8 cellular contexts compared by ENCODE assay signal in genomic region chr1:245310605-245311531, GRCh38.
DNase-seq lines count a peak whose midpoint lies in the region; ATAC-seq and TF ChIP-seq lines count a peak whose summit lies in the region.

No MANE protein-coding gene starts in this region.

- H4K91ac ChIP-seq in H9 (ENCODE audit: insufficient read length, low read depth, low read length): no peak overlapping the region

- H4K5ac ChIP-seq in H9 (ENCODE audit: insufficient read length, low read depth, low read length): no peak overlapping the region

- H3K27ac ChIP-seq in H9 (ENCODE audit: insufficient read length, low read depth, low read length): no peak overlapping the region

- H3K79me2 ChIP-seq in H9 (ENCODE audit: insufficient read depth, low read length): no peaks in the 10 kb centered on the region

- no peaks in the 10 kb centered on the region for H3K27me3 ChIP-seq in H9 (ENCODE audit: insufficient read depth, low read length)

- no peak overlapping the region for H3T11ph ChIP-seq in H9 (ENCODE audit: low read length)

- TF ChIP-seq CTCF in GM13976 (IDR thresholded peaks at IDR 0.05; ENCODE audit: borderline replicate concordance, control extremely low read depth, extremely low read depth, insufficient read depth, missing control alignments) (no peak), H9 (conservative IDR thresholded peaks at IDR 0.05) (no peak)

- H2AFZ ChIP-seq in H9 (ENCODE audit: low read length): no peak overlapping the region

- no peak overlapping the region for H4K8ac ChIP-seq in H9 (replicated peaks; ENCODE audit: insufficient read length, low read depth, low read length)

- no peak overlapping the region for H3K23ac ChIP-seq in H9 (ENCODE audit: insufficient read length, low read depth, low read length)

- H3K9me3 Mint-ChIP-seq in H9: peaks cover 0 to 4% of the 10 kb centered on the region in 2 experiments; a peak in 2 of 5 replicates
- no peaks in the 10 kb centered on the region for H3K9me3 Mint-ChIP-seq in effector memory CD8-positive, alpha-beta T cell
- peaks cover 0 to under 1% of the 10 kb centered on the region in 2 donors for H3K9me3 Mint-ChIP-seq in stimulated activated naive B cell treated with anti-CD40 and anti-IgM and Interleukin-4, amounts not matched to agents 10 μg/mL and 1 μg/mL and 100 μg/mL, for 72 hours

- no peak overlapping the region for H3K56ac ChIP-seq in H9 (ENCODE audit: insufficient read length, low read depth, low read length)

- WGBS in H9 (ENCODE audit: extremely low coverage, insufficient read length, low lambda C conversion rate): no CpG with 5 or more reads among the region's 21 CpGs

- H3K79me1 ChIP-seq in H9 (ENCODE audit: insufficient read depth, low read depth, low read length, poor library complexity, severe bottlenecking): no peaks in the 10 kb centered on the region

- no peak overlapping the region for H3K9ac ChIP-seq in H9 (ENCODE audit: extremely low read depth, insufficient read length, low read length)

- no peak overlapping the region for H2BK5ac ChIP-seq in H9 (ENCODE audit: insufficient read length, low read length)

- H3K14ac ChIP-seq in H9 (ENCODE audit: insufficient read depth, low read length): peak overlapping the region; percentile 6; the same call in 1 of the 2 replicates

- no peak overlapping the region for H2BK20ac ChIP-seq in H9 (ENCODE audit: low read depth, low read length, poor library complexity, severe bottlenecking)

- peaks cover 31 to 34% of the 10 kb centered on the region in 2 experiments for H3K4me1 Mint-ChIP-seq in H9
- H3K4me1 Mint-ChIP-seq in effector memory CD8-positive, alpha-beta T cell (ENCODE audit: low read depth in 2 of 2): peaks cover 3 to 10% of the 10 kb centered on the region in 2 donors
- peaks cover 15 to 18% of the 10 kb centered on the region in 2 donors for H3K4me1 Mint-ChIP-seq in stimulated activated naive B cell treated with anti-CD40 and anti-IgM and Interleukin-4, amounts not matched to agents 10 μg/mL and 1 μg/mL and 100 μg/mL, for 72 hours

- H3K4ac ChIP-seq in H9 (ENCODE audit: low read depth, low read length): no peak overlapping the region

- no peak overlapping the region for H3K18ac ChIP-seq in H9 (ENCODE audit: insufficient read length, low read depth, low read length)

- in situ Hi-C loops in GM13976 (cut with MboI; ENCODE audit: low sequenced_read_pairs, unreplicated experiment): no loop called here

- no peak overlapping the region for H2BK15ac ChIP-seq in H9 (ENCODE audit: low read depth, low read length)

- H3K23me2 ChIP-seq in H9 (ENCODE audit: insufficient read length, low read depth, low read length, poor library complexity, severe bottlenecking): no peaks in the 10 kb centered on the region

- H2BK120ac ChIP-seq in H9 (ENCODE audit: low read depth, low read length, poor library complexity, severe bottlenecking): no peak overlapping the region

- H3K27ac Mint-ChIP-seq in H9: peak overlapping the region in 1 of 3 experiments; percentile 74; a peak in 1 of 7 replicates
- H3K27ac Mint-ChIP-seq in effector memory CD8-positive, alpha-beta T cell: peak overlapping the region; percentile 1 to 44
- H3K27ac Mint-ChIP-seq in stimulated activated naive B cell treated with anti-CD40 and anti-IgM and Interleukin-4, amounts not matched to agents 10 μg/mL and 1 μg/mL and 100 μg/mL, for 72 hours: peak overlapping the region; percentile 21

- ATAC-seq in effector memory CD8-positive, alpha-beta T cell (replicated peaks): no peak
- peak; percentile 70 to 77 for ATAC-seq in stimulated activated naive B cell treated with anti-CD40 and anti-IgM and Interleukin-4, amounts not matched to agents 10 μg/mL and 1 μg/mL and 100 μg/mL, for 72 hours (replicated peaks)

- H3K4me3 Mint-ChIP-seq in H9: no peak overlapping the region; a peak in 1 of 5 replicates
- H3K4me3 Mint-ChIP-seq in effector memory CD8-positive, alpha-beta T cell: peak overlapping the region; percentile 27 to 48
- H3K4me3 Mint-ChIP-seq in stimulated activated naive B cell treated with anti-CD40 and anti-IgM and Interleukin-4, amounts not matched to agents 10 μg/mL and 1 μg/mL and 100 μg/mL, for 72 hours: peak overlapping the region; percentile 72 to 80

- H3K27me3 Mint-ChIP-seq in H9 (ENCODE audit: low read depth): peaks cover 4% of the 10 kb centered on the region; the same call in 1 of the 2 replicates
- peaks cover 18 to 34% of the 10 kb centered on the region in 2 donors for H3K27me3 Mint-ChIP-seq in effector memory CD8-positive, alpha-beta T cell
- H3K27me3 Mint-ChIP-seq in stimulated activated naive B cell treated with anti-CD40 and anti-IgM and Interleukin-4, amounts not matched to agents 10 μg/mL and 1 μg/mL and 100 μg/mL, for 72 hours: peaks cover 5% of the 10 kb centered on the region in 2 donors

- peaks cover 9% of the 10 kb centered on the region for H3K4me1 ChIP-seq in H9 (ENCODE audit: insufficient read depth, low read length)

- no peaks in the 10 kb centered on the region; a peak in 1 of 7 replicates for H3K36me3 Mint-ChIP-seq in H9 (ENCODE audit: insufficient read depth in 1 of 3, low read depth in 3 of 3)
- H3K36me3 Mint-ChIP-seq in effector memory CD8-positive, alpha-beta T cell (ENCODE audit: insufficient read depth): no peaks in the 10 kb centered on the region
- H3K36me3 Mint-ChIP-seq in stimulated activated naive B cell treated with anti-CD40 and anti-IgM and Interleukin-4, amounts not matched to agents 10 μg/mL and 1 μg/mL and 100 μg/mL, for 72 hours: no peaks in the 10 kb centered on the region

- no peak overlapping the region for H2BK12ac ChIP-seq in H9 (ENCODE audit: insufficient read length, low read depth, low read length)

- DNase-seq in GM13976 (ENCODE audit: low spot score) (peak; percentile 53), H9 (peak; percentile 51), NCI-H69 (lab: John Stamatoyannopoulos, UW) (peak; percentile 92), HuH-7.5 (ENCODE audit: low spot score) (no peak), D341Med (ENCODE audit: low spot score) (no peak), NCI-H187 treated with DMSO at 0.1 percent for 48 hours (lab: John Stamatoyannopoulos, UW) (no peak)
- DNase-seq in effector memory CD8-positive, alpha-beta T cell: no peak
- DNase-seq in stimulated activated naive B cell treated with anti-CD40 and anti-IgM and Interleukin-4, amounts not matched to agents 10 μg/mL and 1 μg/mL and 100 μg/mL, for 72 hours: peak; percentile 20

- H2AK5ac ChIP-seq in H9 (ENCODE audit: insufficient read length, low read length): no peak overlapping the region

- H3K9me3 ChIP-seq in H9 (ENCODE audit: control insufficient read depth, low read depth, low read length): no peaks in the 10 kb centered on the region

- no peak overlapping the region for H3K4me2 ChIP-seq in H9 (ENCODE audit: insufficient read depth, insufficient read length, low read length)

- no peaks in the 10 kb centered on the region for H4K20me1 ChIP-seq in H9 (ENCODE audit: control insufficient read depth, insufficient read depth, insufficient read length)

Comparison
In these comparisons a context has a peak if more than half of its experiments do, and no peak if none do; other contexts are left out.
1. DNase-seq: peak in GM13976 (single experiment), H9 (single experiment), NCI-H69 (single experiment) and stimulated activated naive B cell treated with anti-CD40 and anti-IgM and Interleukin-4, amounts not matched to agents 10 μg/mL and 1 μg/mL and 100 μg/mL, for 72 hours (single experiment); none in effector memory CD8-positive, alpha-beta T cell (0 of 3), HuH-7.5 (single experiment), D341Med (single experiment) and NCI-H187 treated with DMSO at 0.1 percent for 48 hours (single experiment).
2. H3K4me3 Mint-ChIP-seq: peak in effector memory CD8-positive, alpha-beta T cell (2 of 2) and stimulated activated naive B cell treated with anti-CD40 and anti-IgM and Interleukin-4, amounts not matched to agents 10 μg/mL and 1 μg/mL and 100 μg/mL, for 72 hours (2 of 2); none in H9 (0 of 2).